22 cellular contexts compared by ENCODE assay signal in the genomic region with DNA sequence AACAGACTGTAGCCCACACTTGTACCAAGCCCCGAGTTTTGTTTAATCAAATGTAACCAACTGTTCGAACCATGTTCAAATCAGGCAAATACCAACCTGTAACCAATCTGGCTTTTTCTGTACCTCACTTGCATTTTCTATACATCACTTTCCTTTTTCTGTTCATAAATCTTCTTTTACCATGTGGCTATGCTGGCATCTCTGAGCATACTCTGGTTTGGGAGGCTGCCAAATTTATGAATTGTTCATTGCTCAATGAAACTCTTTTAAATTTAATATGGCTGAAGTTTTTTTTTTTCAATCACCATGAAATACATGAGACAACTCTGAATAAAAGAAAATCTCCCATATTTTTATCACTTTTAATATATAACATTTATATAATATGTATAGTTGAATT.
DNase-seq lines count a peak whose midpoint lies in the region; TF ChIP-seq lines count a peak whose summit lies in the region.
"Had no signal": no experiment of that assay in that cellular context is flagged by ENCODE, and none has a peak within 500 bp of the region (broad histone marks: within the 10 kb centered on the region; RNA-seq: fewer than 3 reads in every experiment).

No MANE protein-coding gene starts in this region.

- H3K4me3 ChIP-seq in Jurkat, Clone E6-1 (ENCODE audit: low read length): no peak overlapping the region
- no peak overlapping the region for H3K4me3 ChIP-seq in OCI-LY7 (ENCODE audit: low read depth, low read length, poor library complexity, severe bottlenecking)
- H3K4me3 ChIP-seq in left ventricle myocardium inferior: no peak overlapping the region
- H3K4me3 ChIP-seq: hepatocyte, ovary, right atrium auricular region had no signal

- H3K79me2 ChIP-seq in OCI-LY7 (ENCODE audit: insufficient read depth, low read depth, low read length): no peaks in the 10 kb centered on the region
- H3K79me2 ChIP-seq: hepatocyte had no signal

- no peaks in the 10 kb centered on the region for H4K20me1 ChIP-seq in OCI-LY7 (ENCODE audit: insufficient read depth, low read length)

- no peak overlapping the region for H3K4me2 ChIP-seq in OCI-LY7 (ENCODE audit: low read length)
- H3K4me2 ChIP-seq: hepatocyte had no signal

- peak overlapping the region; percentile 47; the same call in 1 of the 2 replicates for H2AFZ ChIP-seq in OCI-LY7 (ENCODE audit: low read length)
- H2AFZ ChIP-seq: hepatocyte had no signal

- H3K36me3 ChIP-seq in OCI-LY7 (ENCODE audit: insufficient read depth, low read length) (no peaks in the 10 kb centered on the region), left ventricle myocardium inferior (no peaks in the 10 kb centered on the region)
- H3K36me3 ChIP-seq: ovary, right atrium auricular region had no signal

- no TSS peak for BruUV-seq in OCI-LY7 (replicated peaks; lab: Mats Ljungman, UMichigan)

- POLR2A ChIA-PET in OCI-LY7 (lab: Charles Lee) (interaction anchor here (1.1 kb wide), 1 partner anchor 20 kb away, joined by 3 read pairs; no protein-coding TSS in a partner anchor), HEK293T (lab: Yijun Ruan, JAX) (no interaction called here)

- DNase-seq in Jurkat, Clone E6-1 (ENCODE audit: low read depth, low spot score): peak; percentile 53
- DNase-seq in OCI-LY7 (ENCODE audit: low spot score) (no peak), amniotic epithelial cell (ENCODE audit: low read depth) (peak; percentile 8), glomerular visceral epithelial cell (ENCODE audit: extremely low spot score) (peak; percentile 8), HEK293T (ENCODE audit: extremely low spot score) (no peak), globus pallidus (ENCODE audit: low spot score) (no peak), left ventricle myocardium inferior (no peak)
- no peak for DNase-seq in stimulated activated naive CD4-positive, alpha-beta T cell (lab: John Stamatoyannopoulos, UW)
- DNase-seq: activated CD8-positive, alpha-beta T cell treated with anti-CD3 and anti-CD28 coated beads, Interleukin-2, amount 10 ng/mL, durations not matched to agents 7 days and 5 days; activated T-cell treated with anti-CD3 and anti-CD28 coated beads, Interleukin-2, amount 50 U/mL, for 1 hour; CD4-positive, CD25-positive, alpha-beta regulatory T cell; DMS 273 treated with DMSO at 0.1 percent for 48 hours; effector CD4-positive, alpha-beta T cell; islet precursor cell; natural killer cell; NCI-H1092; NCI-H524 treated with DMSO at 0.1 percent for 48 hours; ovary; stimulated activated CD4-positive, alpha-beta T cell treated with anti-CD3 and anti-CD28 coated beads, Interleukin-12 subunit alpha, Interleukin-12 subunit beta, amount 100 ng/mL, for 4 hours; T1000 had no signal

- H3K4me1 ChIP-seq in OCI-LY7 (ENCODE audit: insufficient read depth, low read length, poor library complexity, severe bottlenecking): no peaks in the 10 kb centered on the region
- H3K4me1 ChIP-seq in left ventricle myocardium inferior: no peaks in the 10 kb centered on the region
- H3K4me1 ChIP-seq: right atrium auricular region had no signal

- intact Hi-C loops in OCI-LY7 (cut with micrococcal nuclease; ENCODE audit: unreplicated experiment) (no loop called here), left ventricle myocardium inferior (cut with micrococcal nuclease) (loop anchor here (2.0 kb wide), 1 partner anchor 46 kb away; no protein-coding TSS in a partner anchor)

- H3K27ac ChIP-seq in OCI-LY7 (ENCODE audit: low read depth, low read length, poor library complexity, severe bottlenecking) (no peak overlapping the region), left ventricle myocardium inferior (replicated peaks) (no peak overlapping the region)
- H3K27ac ChIP-seq: hepatocyte, ovary, right atrium auricular region had no signal

- no peak for TF ChIP-seq CTCF in OCI-LY7 (conservative IDR thresholded peaks at IDR 0.05; ENCODE audit: low read length)
- TF ChIP-seq CTCF in left ventricle myocardium inferior (IDR thresholded peaks at IDR 0.05; ENCODE audit: borderline replicate concordance): no peak

- H3K9me3 ChIP-seq in OCI-LY7 (ENCODE audit: low read length) (no peaks in the 10 kb centered on the region), left ventricle myocardium inferior (replicated peaks) (peaks cover 18% of the 10 kb centered on the region)
- H3K9me3 ChIP-seq: ovary, right atrium auricular region had no signal

- CTCF ChIA-PET in OCI-LY7 (lab: Charles Lee; ENCODE audit: unreplicated experiment) (no interaction called here), HEK293T (lab: Yijun Ruan, JAX) (no interaction called here)

- no peaks in the 10 kb centered on the region for H3K27me3 ChIP-seq in left ventricle myocardium inferior (ENCODE audit: low read depth)
- H3K27me3 ChIP-seq: hepatocyte, ovary, right atrium auricular region had no signal

- H3K9me2 ChIP-seq in OCI-LY7 (ENCODE audit: insufficient read depth, low read length): no peaks in the 10 kb centered on the region

TF ChIP-seq in HEK293T, 16 proteins besides CTCF, POLR2A, EP300 and RAD21:
- TF ChIP-seq TARDBP (IDR thresholded peaks at IDR 0.05) (no peak), BHLHE40 (IDR thresholded peaks at IDR 0.05; ENCODE audit: borderline replicate concordance) (no peak), CTBP1 (IDR thresholded peaks at IDR 0.05; ENCODE audit: borderline replicate concordance) (no peak), ELF4 (IDR thresholded peaks at IDR 0.05) (no peak), FOXK2 (IDR thresholded peaks at IDR 0.05) (no peak)

Comparison
In these comparisons a context has a peak if more than half of its experiments do, and no peak if none do; other contexts are left out.
1. DNase-seq: peak in Jurkat, Clone E6-1 (single experiment), amniotic epithelial cell (single experiment) and glomerular visceral epithelial cell (single experiment); none in OCI-LY7 (single experiment), stimulated activated naive CD4-positive, alpha-beta T cell (0 of 6), HEK293T (single experiment), globus pallidus (single experiment) and left ventricle myocardium inferior (single experiment).